ENCODE assay signal across 8 cellular contexts in genomic region chr15:44711089-44711355, GRCh38. TPM values are rescaled to one million over a fixed set of nuclear protein-coding genes. Genes with fewer than 3 reads are reported as not detected.
DNase-seq lines count a peak whose midpoint lies in the region; TF ChIP-seq lines count a peak whose summit lies in the region.

PATL2 (minus strand) TSS chr15:44711323; CDS start chr15:44676490, 34,833 bp downstream.

- no peak for TF ChIP-seq EP300 in neural cell (conservative IDR thresholded peaks at IDR 0.05; ENCODE audit: poor library complexity, severe bottlenecking)

- peaks cover 7% of the 10 kb centered on the region for H3F3A ChIP-seq in neural cell (ENCODE audit: insufficient read depth, low read length, poor library complexity, severe bottlenecking)

- H2AFZ ChIP-seq in neural cell (ENCODE audit: low read depth, low read length): peak within 1 kb of the TSS; percentile 52

- H3K9me2 ChIP-seq in neural cell (ENCODE audit: insufficient read depth, low read length): no peaks in the 10 kb centered on the region

- H3K4me3 ChIP-seq in BLaER1 (peak within 1 kb of the TSS; percentile 97), NB4 (ENCODE audit: low read depth, low read length) (peak within 1 kb of the TSS; percentile 95), ectodermal cell (ENCODE audit: insufficient read depth, low read depth, low read length) (peak within 1 kb of the TSS; percentile 88), neural cell (ENCODE audit: low read length) (peak within 1 kb of the TSS; percentile 78)

- H3K4me1 ChIP-seq in BLaER1: peaks cover 40% of the 10 kb centered on the region
- H3K4me1 ChIP-seq in ectodermal cell (ENCODE audit: control insufficient read depth, insufficient read depth, low read length): no peaks in the 10 kb centered on the region

- 0 out of 2 replicates have a peak, but pooled peaks cover 1% of the 10 kb centered on the region for H3K9me3 ChIP-seq in BLaER1
- no peaks in the 10 kb centered on the region for H3K9me3 ChIP-seq in ectodermal cell (ENCODE audit: control insufficient read depth, low read length)
- H3K9me3 ChIP-seq in neural cell (ENCODE audit: low read length): no peaks in the 10 kb centered on the region

- no peaks in the 10 kb centered on the region for H3K27me3 ChIP-seq in BLaER1
- H3K27me3 ChIP-seq in ectodermal cell (ENCODE audit: control insufficient read depth, insufficient read depth, low read length, poor library complexity, severe bottlenecking): peaks cover 17% of the 10 kb centered on the region
- peaks cover 10% of the 10 kb centered on the region for H3K27me3 ChIP-seq in neural cell (ENCODE audit: insufficient read depth, low read depth, low read length)

- no peaks in the 10 kb centered on the region for H3K79me2 ChIP-seq in neural cell (replicated peaks; ENCODE audit: insufficient read depth, low read length)

- H3K9ac ChIP-seq in BLaER1 (peak within 1 kb of the TSS; percentile 99), neural cell (ENCODE audit: low read length) (peak within 1 kb of the TSS; percentile 51)

- DNase-seq in NB4 (ENCODE audit: low read depth) (no peak), middle frontal gyrus (ENCODE audit: extremely low spot score, low spot score) (no peak), NCI-H128 (lab: John Stamatoyannopoulos, UW; ENCODE audit: unreplicated experiment) (no peak), islet precursor cell (no peak), HK-2 (ENCODE audit: unreplicated experiment) (no peak)

- H4K20me1 ChIP-seq in BLaER1: peaks cover 46% of the 10 kb centered on the region
- H4K20me1 ChIP-seq in neural cell (ENCODE audit: insufficient read depth): no peaks in the 10 kb centered on the region

- TF ChIP-seq RAD21 in neural cell (conservative IDR thresholded peaks at IDR 0.05): no peak

- H3K27ac ChIP-seq in BLaER1 (peak within 1 kb of the TSS; percentile 98), ectodermal cell (ENCODE audit: insufficient read depth, low read depth, low read length, poor library complexity, severe bottlenecking) (peak within 1 kb of the TSS; percentile 55), neural cell (ENCODE audit: low read length) (peak within 1 kb of the TSS; percentile 22)

- H3K4me2 ChIP-seq in BLaER1: peak within 1 kb of the TSS; percentile 89
- H3K4me2 ChIP-seq in neural cell (ENCODE audit: low read length): peak within 1 kb of the TSS; percentile 92

- TF ChIP-seq POLR2A in NB4 (IDR thresholded peaks at IDR 0.05; ENCODE audit: extremely low read depth, insufficient read length): no peak

- H3K36me3 ChIP-seq in BLaER1 (peaks cover 40% of the 10 kb centered on the region), ectodermal cell (ENCODE audit: control insufficient read depth, insufficient read depth, low read length) (no peaks in the 10 kb centered on the region), neural cell (ENCODE audit: insufficient read depth, low read length) (no peaks in the 10 kb centered on the region)

- 0% methylated on average over 11 of the region's 11 CpGs for WGBS in ectodermal cell, 2 experiments

- TF ChIP-seq CTCF in NB4 (IDR thresholded peaks at IDR 0.05; ENCODE audit: low read depth, low read length) (no peak), neural cell (IDR thresholded peaks at IDR 0.05; ENCODE audit: poor library complexity, severe bottlenecking) (no peak)

TF ChIP-seq in neural cell, 6 proteins besides CTCF, POLR2A, EP300 and RAD21:
- TF ChIP-seq MXI1 (conservative IDR thresholded peaks at IDR 0.05; ENCODE audit: poor library complexity, severe bottlenecking) (peak; percentile 44), REST (IDR thresholded peaks at IDR 0.05; ENCODE audit: borderline replicate concordance) (no peak)
TF ChIP-seq in neural cell: peak in this region for 1.

RNA-seq across cellular contexts. Expression of gene PATL2, which starts in this region (rescaled TPM):
- polyA plus RNA-seq in ectodermal cell (2013, experiment 1 of 4): 0.57 TPM
- polyA plus RNA-seq in ectodermal cell (2013, experiment 2 of 4): 0.36 TPM
- 0.27 TPM for polyA plus RNA-seq in ectodermal cell (2013, experiment 3 of 4)
- polyA plus RNA-seq in ectodermal cell (2013, experiment 4 of 4): 0.57 TPM
- polyA plus RNA-seq in neural cell: not detected in 2 replicates
- polyA minus RNA-seq in neural cell: not detected in 2 replicates

Comparison
In these comparisons a context has a peak if more than half of its experiments do, and no peak if none do; other contexts are left out.
1. H3K27ac ChIP-seq: peak in every context shown above with its lines; median percentile 98 in BLaER1; 55 in ectodermal cell; 22 in neural cell.